ENCODE assay signal across 18 cellular contexts in genomic region chr2:224260605-224261004, GRCh38.
DNase-seq lines count a peak whose midpoint lies in the region; ATAC-seq and TF ChIP-seq lines count a peak whose summit lies in the region.
"Had no signal": no experiment of that assay in that cellular context is flagged by ENCODE, and none has a peak within 500 bp of the region (broad histone marks: within the 10 kb centered on the region; RNA-seq: fewer than 3 reads in every experiment).

No MANE protein-coding gene starts in this region.

- DNase-seq in EH (ENCODE audit: low read depth) (peak; percentile 41), SK-MEL-5 (ENCODE audit: low read depth, low spot score) (peak; percentile 47), fibroblast of the conjunctiva (ENCODE audit: low read depth) (peak; percentile 35), osteoblast (ENCODE audit: insufficient read length, low spot score, missing footprints) (no peak), immature natural killer cell (no peak), HEK293T (ENCODE audit: extremely low spot score) (no peak)
- DNase-seq in activated CD8-positive, alpha-beta memory T cell treated with anti-CD3 and anti-CD28 coated beads for 24 hours: no peak
- DNase-seq: activated naive CD8-positive, alpha-beta T cell treated with anti-CD3 and anti-CD28 coated beads, Interleukin-2, amount 10 ng/mL, durations not matched to agents 7 days and 5 days; activated T-cell treated with anti-CD3 and anti-CD28 coated beads for 4 hours; BE2C; HCEC 1CT; NCI-H146; NCI-H510A; small intestine; stomach had no signal

- no peaks in the 10 kb centered on the region for H3K9me3 Mint-ChIP-seq in immature natural killer cell
- H3K9me3 Mint-ChIP-seq: activated naive CD8-positive, alpha-beta T cell treated with anti-CD3 and anti-CD28 coated beads, Interleukin-2, amount 10 ng/mL, durations not matched to agents 7 days and 5 days had no signal

- peak overlapping the region in 1 of 5 donors; percentile 23 for H3K4me3 Mint-ChIP-seq in immature natural killer cell
- H3K4me3 Mint-ChIP-seq: activated naive CD8-positive, alpha-beta T cell treated with anti-CD3 and anti-CD28 coated beads, Interleukin-2, amount 10 ng/mL, durations not matched to agents 7 days and 5 days had no signal

- CTCF ChIA-PET in HEK293T (lab: Yijun Ruan, JAX): no interaction called here

- H3K27me3 ChIP-seq in osteoblast (ENCODE audit: insufficient read depth, low read length): no peaks in the 10 kb centered on the region
- H3K27me3 ChIP-seq: BE2C, neutrophil, stomach had no signal

- in situ Hi-C loops in SK-MEL-5 (cut with HindIII; ENCODE audit: low pct_unique_long_range_greater_than_20kb, low sequenced_read_pairs): no loop called here

- ATAC-seq in GM21367 (IDR thresholded peaks at IDR 0.05; ENCODE audit: unreplicated experiment): no peak

- H3K27me3 Mint-ChIP-seq in immature natural killer cell (ENCODE audit: low read depth in 3 of 3): peaks cover under 1 to 9% (median 2%) of the 10 kb centered on the region in 3 donors

- no peak for TF ChIP-seq CTCF in osteoblast (IDR thresholded peaks at IDR 0.05; ENCODE audit: extremely low read depth, low read depth, low read length)

- H3K36me3 Mint-ChIP-seq in immature natural killer cell: no peaks in the 10 kb centered on the region
- H3K36me3 Mint-ChIP-seq: activated naive CD8-positive, alpha-beta T cell treated with anti-CD3 and anti-CD28 coated beads, Interleukin-2, amount 10 ng/mL, durations not matched to agents 7 days and 5 days had no signal

- H3K9me3 ChIP-seq in osteoblast (ENCODE audit: low read depth, low read length): no peaks in the 10 kb centered on the region
- H3K9me3 ChIP-seq: BE2C, neutrophil, stomach had no signal

- no peaks in the 10 kb centered on the region for H3K4me1 Mint-ChIP-seq in immature natural killer cell

- no peaks in the 10 kb centered on the region for H3K79me2 ChIP-seq in osteoblast (ENCODE audit: insufficient read depth, low read length)

- no peaks in the 10 kb centered on the region for H3K36me3 ChIP-seq in osteoblast (ENCODE audit: insufficient read depth, low read length)
- H3K36me3 ChIP-seq: BE2C, neutrophil, stomach had no signal

- H3K27ac ChIP-seq in osteoblast (ENCODE audit: low read depth, low read length): peak overlapping the region; percentile 43
- H3K27ac ChIP-seq: neutrophil, stomach had no signal

- peaks cover 41% of the 10 kb centered on the region for H3K4me1 ChIP-seq in osteoblast (ENCODE audit: insufficient read depth, low read length)
- H3K4me1 ChIP-seq: BE2C had no signal

- no peak overlapping the region for H3K4me2 ChIP-seq in osteoblast (ENCODE audit: insufficient read depth, low read length)

- peak overlapping the region; percentile 76 for H2AFZ ChIP-seq in osteoblast (ENCODE audit: low read length)

- POLR2A ChIA-PET in HEK293T (lab: Yijun Ruan, JAX): no interaction called here

- no peaks in the 10 kb centered on the region for H4K20me1 ChIP-seq in osteoblast (ENCODE audit: insufficient read depth, low read length)

- H3K4me3 ChIP-seq in osteoblast (ENCODE audit: insufficient read depth, low read length): no peak overlapping the region
- H3K4me3 ChIP-seq: lung, stomach had no signal

- H3K27ac Mint-ChIP-seq in immature natural killer cell: no peak overlapping the region
- H3K27ac Mint-ChIP-seq: activated naive CD8-positive, alpha-beta T cell treated with anti-CD3 and anti-CD28 coated beads, Interleukin-2, amount 10 ng/mL, durations not matched to agents 7 days and 5 days had no signal

TF ChIP-seq in HEK293T, 16 proteins besides CTCF, POLR2A, EP300 and RAD21:
- TF ChIP-seq FOXA1 (IDR thresholded peaks at IDR 0.05) (no peak), FOXM1 (IDR thresholded peaks at IDR 0.05; ENCODE audit: borderline replicate concordance) (no peak), SP1 (IDR thresholded peaks at IDR 0.05) (no peak), SUZ12 (IDR thresholded peaks at IDR 0.05) (no peak), BHLHE40 (IDR thresholded peaks at IDR 0.05; ENCODE audit: borderline replicate concordance) (no peak), ARNT (IDR thresholded peaks at IDR 0.05) (no peak), HDGF (IDR thresholded peaks at IDR 0.05; ENCODE audit: borderline replicate concordance) (no peak), ZNF384 (IDR thresholded peaks at IDR 0.05) (no peak), CTBP1 (IDR thresholded peaks at IDR 0.05; ENCODE audit: borderline replicate concordance) (no peak), ELF4 (IDR thresholded peaks at IDR 0.05) (no peak), LEF1 (IDR thresholded peaks at IDR 0.05; ENCODE audit: borderline replicate concordance) (no peak), FOXK2 (IDR thresholded peaks at IDR 0.05) (no peak), NFRKB (IDR thresholded peaks at IDR 0.05) (no peak), PKNOX1 (IDR thresholded peaks at IDR 0.05) (no peak), L3MBTL2 (conservative IDR thresholded peaks at IDR 0.05) (no peak), TARDBP (IDR thresholded peaks at IDR 0.05) (no peak)
TF ChIP-seq in HEK293T: peak in this region for 0.

Comparison
In these comparisons a context has a peak if more than half of its experiments do, and no peak if none do; other contexts are left out.
1. DNase-seq: peak in EH (single experiment), SK-MEL-5 (single experiment) and fibroblast of the conjunctiva (single experiment); none in osteoblast (single experiment), immature natural killer cell (0 of 3), activated CD8-positive, alpha-beta memory T cell treated with anti-CD3 and anti-CD28 coated beads for 24 hours (single experiment) and HEK293T (single experiment).